ENCODE assay signal across 20 cellular contexts in the genomic region with DNA sequence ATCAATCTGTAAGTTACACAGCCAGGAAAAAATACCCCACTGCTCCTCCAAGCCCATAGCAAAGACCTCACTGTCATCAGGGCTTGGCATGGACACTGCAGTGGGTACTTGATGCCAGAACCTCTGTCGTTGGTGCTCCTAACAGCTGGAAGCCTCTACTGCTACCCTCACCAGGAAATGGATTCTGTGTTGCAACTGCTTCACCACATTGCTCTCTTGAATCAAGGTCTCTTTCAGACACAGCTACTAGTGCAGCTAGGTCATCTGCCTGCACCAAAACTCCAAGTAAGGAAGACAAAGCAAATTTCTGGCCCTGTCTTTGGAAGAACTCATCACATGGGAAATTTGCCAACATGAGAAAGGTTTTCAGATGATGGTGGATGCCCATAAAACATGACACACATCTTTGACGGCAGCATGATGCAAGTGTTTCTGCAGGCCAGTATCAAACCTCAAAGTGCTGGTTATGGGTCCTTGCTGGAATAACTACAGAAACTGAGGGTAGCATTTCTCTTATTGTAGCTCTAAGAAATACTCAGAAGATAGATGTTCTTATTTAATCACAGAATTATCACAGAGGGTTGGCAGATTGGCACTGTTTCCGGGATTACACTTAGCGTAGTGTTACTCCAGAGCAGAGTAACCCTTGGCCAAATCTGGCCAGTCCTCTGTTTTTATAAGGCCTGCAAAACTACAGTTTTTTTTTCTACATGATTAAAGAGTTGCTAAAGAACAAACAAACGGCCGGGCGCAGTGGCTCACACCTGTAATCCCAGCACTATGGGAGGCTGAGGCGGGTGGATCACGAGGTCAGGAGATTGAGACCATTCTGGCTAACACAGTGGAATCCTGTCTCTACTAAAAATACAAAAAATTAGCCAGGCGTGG.
"Had no signal": no experiment of that assay in that cellular context is flagged by ENCODE, and none has a peak within 500 bp of the region (broad histone marks: within the 10 kb centered on the region; RNA-seq: fewer than 3 reads in every experiment).

No MANE protein-coding gene starts in this region.

- H3K36me3 ChIP-seq: pancreas, sigmoid colon, tibial artery had no signal

- FAIRE-seq: colon, frontal cortex, pancreas had no signal

- ATAC-seq: activated CD8-positive, alpha-beta T cell treated with anti-CD3 and anti-CD28 coated beads for 36 hours; naive thymus-derived CD4-positive, alpha-beta T cell; pancreas had no signal

- H3K27ac ChIP-seq: pancreas, sigmoid colon, tibial artery had no signal

- H3K4me3 ChIP-seq: pancreas, sigmoid colon, tibial artery had no signal

- H3K4me1 ChIP-seq: pancreas, sigmoid colon, tibial artery had no signal

- H3K27me3 ChIP-seq: pancreas, sigmoid colon, tibial artery had no signal

- H3K9me3 ChIP-seq: pancreas, sigmoid colon, tibial artery had no signal

- DNase-seq: activated CD4-positive, alpha-beta T cell treated with anti-CD3 and anti-CD28 coated beads, Interleukin-2, amount 10 ng/mL, durations not matched to agents 24 days and 14 days; activated CD4-positive, CD25-positive, alpha-beta regulatory T cell; activated CD8-positive, alpha-beta T cell treated with anti-CD3 and anti-CD28 coated beads for 36 hours; activated naive CD4-positive, alpha-beta T cell treated with Interleukin-2 at 50 U/mL for 16 hours; activated naive CD8-positive, alpha-beta T cell treated with anti-CD3 and anti-CD28 coated beads, Interleukin-2, amount 10 ng/mL, durations not matched to agents 7 days and 5 days; activated T-cell treated with anti-CD3 and anti-CD28 coated beads, Interleukin-2, amount 50 U/mL, for 1 hour; anterior cingulate cortex; caudate nucleus; endodermal cell; head of caudate nucleus; mesenchymal stem cell; naive thymus-derived CD4-positive, alpha-beta T cell; pancreas; sigmoid colon; stimulated activated CD8-positive, alpha-beta memory T cell treated with anti-CD3 and anti-CD28 coated beads, Interleukin-4, amount 100 ng/mL, for 48 hours; stimulated activated naive CD4-positive, alpha-beta T cell; substantia nigra; tibial artery had no signal
